ENCODE assay signal across 8 cellular contexts in the genomic region with DNA sequence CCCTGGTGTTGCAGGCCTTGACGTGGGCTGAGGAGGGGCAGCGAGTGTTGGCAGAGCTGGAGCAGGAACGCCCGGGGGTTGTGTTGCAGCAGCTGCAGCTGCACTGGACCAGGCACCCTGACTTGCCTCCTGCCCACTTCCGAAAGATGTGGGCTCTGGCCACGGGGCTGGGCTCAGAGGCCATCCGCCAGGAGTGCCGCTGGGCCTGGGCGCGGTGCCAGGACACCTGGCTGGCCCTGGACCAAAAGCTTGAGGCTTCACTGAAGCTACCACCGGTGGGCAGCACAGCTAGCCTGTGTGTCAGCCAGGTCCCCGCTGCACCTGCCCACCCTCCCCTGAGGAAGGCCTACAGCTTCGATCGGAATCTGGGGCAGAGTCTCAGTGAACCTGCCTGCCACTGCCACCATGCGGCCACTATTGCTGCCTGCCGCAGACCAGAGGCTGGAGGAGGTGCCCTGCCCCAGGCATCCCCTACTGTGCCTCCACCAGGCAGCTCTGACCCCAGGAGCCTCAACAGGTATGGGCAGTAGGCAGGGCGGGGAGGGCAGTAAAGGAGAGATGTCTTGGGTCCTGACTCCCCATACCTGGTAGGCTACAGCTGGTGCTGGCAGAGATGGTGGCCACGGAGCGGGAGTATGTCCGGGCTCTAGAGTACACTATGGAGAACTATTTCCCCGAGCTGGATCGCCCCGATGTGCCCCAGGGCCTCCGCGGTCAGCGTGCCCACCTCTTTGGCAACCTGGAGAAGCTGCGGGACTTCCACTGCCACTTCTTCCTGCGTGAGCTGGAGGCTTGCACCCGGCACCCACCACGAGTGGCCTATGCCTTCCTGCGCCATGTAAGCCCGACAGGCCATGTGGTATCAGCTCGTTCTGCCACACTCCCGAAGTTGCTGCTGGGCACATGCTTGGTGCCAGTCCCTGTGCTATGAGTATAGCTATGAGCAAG. TPM values are rescaled to one million over a fixed set of nuclear protein-coding genes. Genes with fewer than 3 reads are reported as not detected.
DNase-seq lines count a peak whose midpoint lies in the region; ATAC-seq and TF ChIP-seq lines count a peak whose summit lies in the region.

No MANE protein-coding gene starts in this region.

- H3K4me1 ChIP-seq in neural progenitor cell, result no peaks in the 10 kb centered on the region

- H3K27me3 Mint-ChIP-seq in endothelial cell (ENCODE audit: unreplicated experiment) (peaks cover 10% of the 10 kb centered on the region), neural progenitor cell (ENCODE audit: insufficient read depth, low read depth) (peaks cover 18% of the 10 kb centered on the region)

- H3K27ac ChIP-seq in neural progenitor cell, result no peak overlapping the region

- H3K9me3 Mint-ChIP-seq in endothelial cell (ENCODE audit: unreplicated experiment) (no peaks in the 10 kb centered on the region), neural progenitor cell (no peaks in the 10 kb centered on the region)

- TF ChIP-seq CTCF in GM12864 (IDR thresholded peaks at IDR 0.05; ENCODE audit: low read depth, low read length, missing control alignments) (peak; percentile 7), endothelial cell (IDR thresholded peaks at IDR 0.05; ENCODE audit: unreplicated experiment) (no peak), neural progenitor cell (IDR thresholded peaks at IDR 0.05) (peak; percentile 63)

- no peaks in the 10 kb centered on the region for H4K20me1 ChIP-seq in neural progenitor cell (ENCODE audit: low read depth)

- ATAC-seq in GM18511 (IDR thresholded peaks at IDR 0.05; ENCODE audit: unreplicated experiment) (no peak), GM21529 (IDR thresholded peaks at IDR 0.05; ENCODE audit: unreplicated experiment) (no peak)

- H3K27ac Mint-ChIP-seq in endothelial cell (ENCODE audit: unreplicated experiment) (no peak overlapping the region), neural progenitor cell (peak overlapping the region; percentile 20)

- H3K36me3 ChIP-seq in neural progenitor cell, result no peaks in the 10 kb centered on the region

- H3K27me3 ChIP-seq in neural progenitor cell, result peaks cover 4% of the 10 kb centered on the region

- no peak overlapping the region for H3K4me2 ChIP-seq in neural progenitor cell

- H3K4me3 Mint-ChIP-seq in endothelial cell (ENCODE audit: unreplicated experiment) (no peak overlapping the region), neural progenitor cell (no peak overlapping the region)

- no peak overlapping the region for H2AFZ ChIP-seq in neural progenitor cell (replicated peaks)

- H3F3A ChIP-seq in neural progenitor cell (ENCODE audit: low read depth), result no peaks in the 10 kb centered on the region

- no peaks in the 10 kb centered on the region for H3K79me2 ChIP-seq in neural progenitor cell (ENCODE audit: low read depth)

- H3K36me3 Mint-ChIP-seq in endothelial cell (ENCODE audit: low read depth, unreplicated experiment) (peaks cover 21% of the 10 kb centered on the region), neural progenitor cell (no peaks in the 10 kb centered on the region)

- H3K4me3 ChIP-seq in GM12864 (ENCODE audit: low read depth, low read length) (no peak overlapping the region), neural progenitor cell (no peak overlapping the region)

- H3K4me1 Mint-ChIP-seq in endothelial cell (ENCODE audit: unreplicated experiment) (peaks cover 7% of the 10 kb centered on the region), neural progenitor cell (no peaks in the 10 kb centered on the region)

- DNase-seq in GM12864 (ENCODE audit: low read depth), result no peak
- DNase-seq in NCI-H748 (lab: John Stamatoyannopoulos, UW; ENCODE audit: unreplicated experiment), result peak; percentile 87
- DNase-seq in endothelial cell (ENCODE audit: low spot score), result peak; percentile 62
- DNase-seq in neural progenitor cell (ENCODE audit: low spot score), result peak; percentile 82
- no peak for DNase-seq in NCI-H1930 (lab: John Stamatoyannopoulos, UW)
- no peak for DNase-seq in amniotic stem cell (lab: John Stamatoyannopoulos, UW)

- no peaks in the 10 kb centered on the region for H3K9me3 ChIP-seq in neural progenitor cell (ENCODE audit: low read depth)

- no peak overlapping the region for H3K9ac ChIP-seq in neural progenitor cell

RNA-seq across cellular contexts. Expression of a gene that starts 5.6 kb away (rescaled TPM):
- 9.5 TPM for total RNA-seq in endothelial cell (ENCODE audit: unreplicated experiment)
- 4.0 and 6.2 TPM in 2 replicates for total RNA-seq in neural progenitor cell (ENCODE audit: low replicate concordance)

RNA-seq across cellular contexts. Expression of a gene that starts 36.2 kb away (rescaled TPM):
- total RNA-seq in endothelial cell (ENCODE audit: unreplicated experiment), result 17.2 TPM
- 2.5 and 4.2 TPM in 2 replicates for total RNA-seq in neural progenitor cell (ENCODE audit: low replicate concordance)

RNA-seq across cellular contexts. Expression of a gene that starts 37.7 kb away (rescaled TPM):
- total RNA-seq in endothelial cell (ENCODE audit: unreplicated experiment) (248 TPM), neural progenitor cell (ENCODE audit: low replicate concordance) (5.5 and 14.2 TPM in 2 replicates)

RNA-seq across cellular contexts. Expression of a gene that starts 41.6 kb away (rescaled TPM):
- total RNA-seq in endothelial cell (ENCODE audit: unreplicated experiment) (2.0 TPM), neural progenitor cell (ENCODE audit: low replicate concordance) (1.1 TPM in 2 replicates)

RNA-seq across cellular contexts. Expression of a gene that starts 41.6 kb away (rescaled TPM):
- total RNA-seq in endothelial cell (ENCODE audit: unreplicated experiment) (24.1 TPM), neural progenitor cell (ENCODE audit: low replicate concordance) (0.34 TPM in 1 of 2 replicates, not detected in the other)

Comparison
In these comparisons a context has a peak if more than half of its experiments do, and no peak if none do; other contexts are left out.
1. DNase-seq: peak in NCI-H748 (single experiment), endothelial cell (single experiment) and neural progenitor cell (single experiment); none in GM12864 (single experiment), NCI-H1930 (0 of 2) and amniotic stem cell (single experiment).
2. RNA of a gene that starts 37.7 kb away (total RNA-seq): 248 TPM in endothelial cell (single experiment); 5.5 to 14.2 TPM in neural progenitor cell; every median in the first group is over 10 times any median in the second.